9 cellular contexts compared by ENCODE assay signal in genomic region chr15:101126618-101127502, GRCh38.
DNase-seq lines count a peak whose midpoint lies in the region; ATAC-seq, FAIRE-seq and TF ChIP-seq lines count a peak whose summit lies in the region.
"Had no signal": no experiment of that assay in that cellular context is flagged by ENCODE, and none has a peak within 500 bp of the region (broad histone marks: within the 10 kb centered on the region; RNA-seq: fewer than 3 reads in every experiment).

No MANE protein-coding gene starts in this region.

- H3K9me3 ChIP-seq in A673 (ENCODE audit: low read depth, low read length, poor library complexity, severe bottlenecking) (no peaks in the 10 kb centered on the region), H1 (ENCODE audit: insufficient read depth in 2 of 2, low read depth in 1 of 2, low read length in 1 of 2) (peaks cover 6% of the 10 kb centered on the region in 2 experiments; a peak in 1 of 4 replicates)
- H3K9me3 ChIP-seq: HAP-1 had no signal

- H3K4me1 ChIP-seq in A673 (ENCODE audit: insufficient read depth, low read length, poor library complexity, severe bottlenecking) (peaks cover 44% of the 10 kb centered on the region), H1 (replicated peaks in 1 of 4; ENCODE audit: control insufficient read depth in 3 of 4, insufficient read depth in 4 of 4, low read length in 3 of 4) (peaks cover 0 to 8% (median 5%) of the 10 kb centered on the region in 4 experiments; a peak in 4 of 7 replicates)

- H3K4me3 ChIP-seq in A673 (ENCODE audit: low read depth, low read length, poor library complexity, severe bottlenecking) (peak overlapping the region; percentile 7), H1 (ENCODE audit: extremely low read depth in 1 of 4, insufficient read depth in 2 of 4, low read depth in 3 of 4, low read length in 4 of 4) (no peak overlapping the region)
- H3K4me3 ChIP-seq: HAP-1 had no signal

- H3K56ac ChIP-seq in H1 (replicated peaks; ENCODE audit: insufficient read length, low read depth, low read length), result no peak overlapping the region

- no peaks in the 10 kb centered on the region for H3K79me1 ChIP-seq in H1 (ENCODE audit: low read depth, low read length)

- H4K91ac ChIP-seq in H1 (replicated peaks; ENCODE audit: insufficient read length, low read length), result no peak overlapping the region

- ATAC-seq in GM18870 (IDR thresholded peaks at IDR 0.05; ENCODE audit: unreplicated experiment) (peak; percentile 44), HG03064 (IDR thresholded peaks at IDR 0.05; ENCODE audit: low read depth, unreplicated experiment) (peak; percentile 41)

- no peaks in the 10 kb centered on the region for H3K79me2 ChIP-seq in H1 (ENCODE audit: control insufficient read depth in 1 of 2, insufficient read depth in 2 of 2, low read length in 2 of 2)

- TF ChIP-seq CTCF in A673 (conservative IDR thresholded peaks at IDR 0.05; ENCODE audit: low read depth, low read length), result no peak
- TF ChIP-seq CTCF in H1 (IDR thresholded peaks at IDR 0.05; ENCODE audit: control extremely low read depth in 1 of 3, insufficient read depth in 1 of 3, low read depth in 1 of 3, low read length in 3 of 3), result no peak

- H3K4me2 ChIP-seq in H1 (ENCODE audit: insufficient read depth in 1 of 2, low read depth in 2 of 2, low read length in 2 of 2), result no peak overlapping the region

- H2BK15ac ChIP-seq in H1 (ENCODE audit: low read length), result no peak overlapping the region

- H4K5ac ChIP-seq in H1 (ENCODE audit: insufficient read length, low read depth, low read length), result no peak overlapping the region

- CTCF ChIA-PET in A673 (lab: Charles Lee) (interaction anchor here (0.6 kb wide), 1 partner anchor 121 kb away, joined by 3 read pairs; no protein-coding TSS in a partner anchor), H1 (lab: Charles Lee; ENCODE audit: partially characterized antibody) (interaction anchor here (0.8 to 1.8 kb wide), 10 partner anchors 14 to 163 kb away, joined by 3 to 6 read pairs (median 4); no protein-coding TSS in a partner anchor)

- no peak overlapping the region for H2AK5ac ChIP-seq in H1 (ENCODE audit: low read depth, low read length)

- no peaks in the 10 kb centered on the region for H3K36me3 ChIP-seq in A673 (ENCODE audit: insufficient read depth, low read length, poor library complexity, severe bottlenecking)
- H3K36me3 ChIP-seq in H1 (ENCODE audit: control insufficient read depth in 2 of 4, insufficient read depth in 4 of 4, low read length in 3 of 4), result no peaks in the 10 kb centered on the region
- H3K36me3 ChIP-seq: HAP-1 had no signal

- WGBS in H1 (ENCODE audit: extremely low coverage in 1 of 2, insufficient coverage in 1 of 2, insufficient read length in 1 of 2, insufficient replicate concordance in 2 of 2, low coverage in 1 of 2, low lambda C conversion rate in 2 of 2, missing lambda C conversion rate in 1 of 2), 2 experiments, result 89% methylated on average over 11 of the region's 11 CpGs; no CpG with 5 or more reads in 1 of the 2 experiments

- H3K23ac ChIP-seq in H1 (ENCODE audit: insufficient read length), result no peak overlapping the region

- H4K20me1 ChIP-seq in H1 (replicated peaks in 1 of 2; ENCODE audit: control insufficient read depth in 1 of 2, insufficient read depth in 2 of 2, low read length in 2 of 2), result no peaks in the 10 kb centered on the region

- TF ChIP-seq EP300 in H1 (IDR thresholded peaks at IDR 0.05; ENCODE audit: borderline replicate concordance in 1 of 2, low read depth in 2 of 2, low read length in 2 of 2), result no peak

- H2BK5ac ChIP-seq in H1 (ENCODE audit: low read depth, low read length), result no peak overlapping the region

- intact Hi-C loops in A673 (cut with micrococcal nuclease; ENCODE audit: unreplicated experiment) (loop anchor here (2.0 to 5.0 kb wide), 2 partner anchors 30 to 45 kb away; no protein-coding TSS in a partner anchor), posterior vena cava (cut with DNase I) (loop anchor here in 1 of 2 donors (5.0 kb wide), 1 partner anchor 40 kb away; no protein-coding TSS in a partner anchor)

- peak overlapping the region; percentile 61; the same call in 1 of the 2 replicates for H3K18ac ChIP-seq in H1 (ENCODE audit: extremely low read depth, low read length)

- H3K27ac ChIP-seq in A673 (ENCODE audit: low read depth, low read length, poor library complexity, severe bottlenecking) (peak overlapping the region; percentile 96), H1 (ENCODE audit: low read depth, low read length) (no peak overlapping the region)

- H2BK120ac ChIP-seq in H1 (replicated peaks; ENCODE audit: low read depth, low read length), result no peak overlapping the region

- 0 out of 7 replicates have a peak overlapping the region, but pooled peaks of 1 of the 4 experiments have one; percentile 1 for H3K9ac ChIP-seq in H1 (replicated peaks in 1 of 4; ENCODE audit: extremely low read depth in 1 of 4, low read depth in 3 of 4, low read length in 3 of 4)

- no peak overlapping the region for H4K8ac ChIP-seq in H1 (ENCODE audit: extremely low read depth, insufficient read depth, low read length)

- H3K23me2 ChIP-seq in H1 (ENCODE audit: low read depth, low read length), result no peaks in the 10 kb centered on the region; the same call in 1 of the 2 replicates

- no peak for FAIRE-seq in H1 (lab: Jason Lieb, UNC)

- BruUV-seq in A673 (replicated peaks; lab: Mats Ljungman, UMichigan), result TSS peak; percentile 46

- peak; percentile 27 for DNase-seq in A673 (ENCODE audit: low spot score)
- peak; percentile 20 for DNase-seq in RPMI8226
- DNase-seq in H1 (ENCODE audit: low read depth in 1 of 2, low spot score in 2 of 2), result no peak
- DNase-seq in posterior vena cava (ENCODE audit: low spot score), result peak; percentile 66
- DNase-seq in HuH-7 (ENCODE audit: low spot score), result no peak
- DNase-seq in effector CD4-positive, alpha-beta T cell, result no peak

- no peak for TF ChIP-seq POLR2A in H1 (IDR thresholded peaks at IDR 0.05; ENCODE audit: control extremely low read depth in 1 of 2, low read depth in 2 of 2, low read length in 2 of 2)

- peak overlapping the region; percentile 72; the same call in 1 of the 2 replicates for H2BK20ac ChIP-seq in H1 (ENCODE audit: low read length)

- H3K14ac ChIP-seq in H1 (ENCODE audit: insufficient read length), result no peak overlapping the region

- H2BK12ac ChIP-seq in H1 (ENCODE audit: low read depth, low read length), result no peak overlapping the region

- H3K4ac ChIP-seq in H1 (replicated peaks; ENCODE audit: insufficient read length, low read depth, low read length), result no peak overlapping the region

- POLR2A ChIA-PET in A673 (lab: Charles Lee; ENCODE audit: low non-redundant PET) (no interaction called here), H1 (lab: Charles Lee; ENCODE audit: partially characterized antibody) (interaction anchor here (1.0 kb wide), 1 partner anchor 50 kb away, joined by 3 read pairs; no protein-coding TSS in a partner anchor)

- peak in 1 of 2 experiments; percentile 2; a peak in 1 of 4 replicates for TF ChIP-seq RAD21 in H1 (IDR thresholded peaks at IDR 0.05 in 1 of 2, conservative IDR thresholded peaks at IDR 0.05 in 1 of 2; ENCODE audit: low read depth in 2 of 2, low read length in 2 of 2)

- H3K27me3 ChIP-seq in A673 (replicated peaks; ENCODE audit: insufficient read depth, low read depth, low read length, poor library complexity) (no peaks in the 10 kb centered on the region), H1 (replicated peaks in 1 of 4; ENCODE audit: control insufficient read depth in 3 of 4, extremely low read depth in 1 of 4, insufficient read depth in 3 of 4, low read length in 3 of 4) (no peaks in the 10 kb centered on the region)

- H2AFZ ChIP-seq in H1 (ENCODE audit: low read length), result no peak overlapping the region

TF ChIP-seq in H1, 55 proteins besides CTCF, POLR2A, EP300 and RAD21 (continues in another document):
- TF ChIP-seq RBBP5 (IDR thresholded peaks at IDR 0.05; ENCODE audit: borderline replicate concordance, low read depth, low read length), result no peak
- no peak for TF ChIP-seq SUZ12 (IDR thresholded peaks at IDR 0.05; ENCODE audit: low read length)
- TF ChIP-seq RFX5 (IDR thresholded peaks at IDR 0.05; ENCODE audit: borderline replicate concordance, low read depth, low read length), result no peak
- no peak for TF ChIP-seq SIN3A (conservative IDR thresholded peaks at IDR 0.05 in 1 of 2, IDR thresholded peaks at IDR 0.05 in 1 of 2; ENCODE audit: low read depth in 1 of 2, low read length in 2 of 2)
- no peak for TF ChIP-seq ATF3 (IDR thresholded peaks at IDR 0.05; ENCODE audit: insufficient read depth, low read depth, low read length)

Comparison
In these comparisons a context has a peak if more than half of its experiments do, and no peak if none do; other contexts are left out.
1. DNase-seq: peak in A673 (single experiment), RPMI8226 (single experiment) and posterior vena cava (single experiment); none in H1 (0 of 2), HuH-7 (single experiment) and effector CD4-positive, alpha-beta T cell (single experiment).